ENCODE assay signal across 8 cellular contexts in genomic region chr11:110173775-110174644, GRCh38.
DNase-seq lines count a peak whose midpoint lies in the region; ATAC-seq and TF ChIP-seq lines count a peak whose summit lies in the region.

No MANE protein-coding gene starts in this region.

- no peaks in the 10 kb centered on the region for H3K79me2 ChIP-seq in neural cell (replicated peaks; ENCODE audit: insufficient read depth, low read length)

- no peaks in the 10 kb centered on the region for H3K27me3 ChIP-seq in neural cell (ENCODE audit: insufficient read depth, low read depth, low read length)

- no peaks in the 10 kb centered on the region for H4K20me1 ChIP-seq in neural cell (ENCODE audit: insufficient read depth)

- peaks cover 6% of the 10 kb centered on the region for H3K4me1 Mint-ChIP-seq in activated T-cell treated with anti-CD3 and anti-CD28 coated beads, Interleukin-2, amount 50 U/mL, for 24 hours (ENCODE audit: low read depth)
- peaks cover 8% of the 10 kb centered on the region for H3K4me1 Mint-ChIP-seq in stimulated activated naive CD8-positive, alpha-beta T cell treated with anti-CD3 and anti-CD28 coated beads, Interleukin-15, amount 100 ng/mL, for 72 hours

- TF ChIP-seq CTCF in fibroblast of the aortic adventitia (IDR thresholded peaks at IDR 0.05; ENCODE audit: insufficient read depth, low read length) (peak; percentile 86), neural cell (IDR thresholded peaks at IDR 0.05; ENCODE audit: poor library complexity, severe bottlenecking) (peak; percentile 61)

- H2AFZ ChIP-seq in neural cell (ENCODE audit: low read depth, low read length): no peak overlapping the region

- no peak overlapping the region for H3K27ac Mint-ChIP-seq in activated T-cell treated with anti-CD3 and anti-CD28 coated beads, Interleukin-2, amount 50 U/mL, for 24 hours
- no peak overlapping the region for H3K27ac Mint-ChIP-seq in stimulated activated naive CD8-positive, alpha-beta T cell treated with anti-CD3 and anti-CD28 coated beads, Interleukin-15, amount 100 ng/mL, for 72 hours

- H3K9ac ChIP-seq in neural cell (ENCODE audit: low read length): no peak overlapping the region

- no peaks in the 10 kb centered on the region for H3K36me3 ChIP-seq in neural cell (ENCODE audit: insufficient read depth, low read length)

- no peak overlapping the region for H3K27ac ChIP-seq in neural cell (ENCODE audit: low read length)

- H3K9me3 ChIP-seq in neural cell (ENCODE audit: low read length): no peaks in the 10 kb centered on the region

- POLR2A ChIA-PET in HEK293T (lab: Yijun Ruan, JAX): no interaction called here

- H3F3A ChIP-seq in neural cell (ENCODE audit: insufficient read depth, low read length, poor library complexity, severe bottlenecking): no peaks in the 10 kb centered on the region

- DNase-seq in GM03348 (ENCODE audit: low spot score) (peak; percentile 72), HEK293T (ENCODE audit: extremely low spot score) (peak; percentile 78), NCI-H526 (lab: John Stamatoyannopoulos, UW) (peak; percentile 48 to 84), fibroblast of the aortic adventitia (ENCODE audit: low read depth) (peak; percentile 78)
- peak; percentile 69 for DNase-seq in activated T-cell treated with anti-CD3 and anti-CD28 coated beads, Interleukin-2, amount 50 U/mL, for 24 hours
- peak; percentile 47 to 53 for DNase-seq in stimulated activated naive CD8-positive, alpha-beta T cell treated with anti-CD3 and anti-CD28 coated beads, Interleukin-15, amount 100 ng/mL, for 72 hours

- TF ChIP-seq EP300 in neural cell (conservative IDR thresholded peaks at IDR 0.05; ENCODE audit: poor library complexity, severe bottlenecking): no peak

- no peak overlapping the region for H3K4me2 ChIP-seq in neural cell (ENCODE audit: low read length)

- no peaks in the 10 kb centered on the region for H3K36me3 Mint-ChIP-seq in activated T-cell treated with anti-CD3 and anti-CD28 coated beads, Interleukin-2, amount 50 U/mL, for 24 hours (ENCODE audit: low read depth)

- H3K4me3 ChIP-seq in fibroblast of the aortic adventitia (ENCODE audit: low read depth, low read length) (no peak overlapping the region), neural cell (ENCODE audit: low read length) (no peak overlapping the region)

- peak; percentile 19 for TF ChIP-seq RAD21 in neural cell (conservative IDR thresholded peaks at IDR 0.05)

- H3K27me3 Mint-ChIP-seq in activated T-cell treated with anti-CD3 and anti-CD28 coated beads, Interleukin-2, amount 50 U/mL, for 24 hours: peaks cover 23% of the 10 kb centered on the region
- H3K27me3 Mint-ChIP-seq in stimulated activated naive CD8-positive, alpha-beta T cell treated with anti-CD3 and anti-CD28 coated beads, Interleukin-15, amount 100 ng/mL, for 72 hours: peaks cover 8% of the 10 kb centered on the region

- ATAC-seq in stimulated activated naive CD8-positive, alpha-beta T cell treated with anti-CD3 and anti-CD28 coated beads, Interleukin-15, amount 100 ng/mL, for 72 hours: peak; percentile 71
- ATAC-seq in HG03045 (IDR thresholded peaks at IDR 0.05; ENCODE audit: unreplicated experiment): no peak

- H3K9me2 ChIP-seq in neural cell (ENCODE audit: insufficient read depth, low read length): no peaks in the 10 kb centered on the region

- CTCF ChIA-PET in HEK293T (lab: Yijun Ruan, JAX): interaction anchor here (0.6 kb wide), 2 partner anchors 79 to 245 kb away, joined by 3 to 4 read pairs; no protein-coding TSS in a partner anchor

- peak overlapping the region; percentile 42 for H3K4me3 Mint-ChIP-seq in activated T-cell treated with anti-CD3 and anti-CD28 coated beads, Interleukin-2, amount 50 U/mL, for 24 hours
- H3K4me3 Mint-ChIP-seq in stimulated activated naive CD8-positive, alpha-beta T cell treated with anti-CD3 and anti-CD28 coated beads, Interleukin-15, amount 100 ng/mL, for 72 hours: peak overlapping the region; percentile 52 to 65

- H3K9me3 Mint-ChIP-seq in activated T-cell treated with anti-CD3 and anti-CD28 coated beads, Interleukin-2, amount 50 U/mL, for 24 hours: no peaks in the 10 kb centered on the region
- H3K9me3 Mint-ChIP-seq in stimulated activated naive CD8-positive, alpha-beta T cell treated with anti-CD3 and anti-CD28 coated beads, Interleukin-15, amount 100 ng/mL, for 72 hours: no peaks in the 10 kb centered on the region

TF ChIP-seq in HEK293T, 16 proteins besides CTCF, POLR2A, EP300 and RAD21:
- no peak for TF ChIP-seq L3MBTL2 (conservative IDR thresholded peaks at IDR 0.05)
- no peak for TF ChIP-seq PKNOX1 (IDR thresholded peaks at IDR 0.05)
- TF ChIP-seq CTBP1 (IDR thresholded peaks at IDR 0.05; ENCODE audit: borderline replicate concordance): no peak
- no peak for TF ChIP-seq LEF1 (IDR thresholded peaks at IDR 0.05; ENCODE audit: borderline replicate concordance)
- TF ChIP-seq ZNF384 (IDR thresholded peaks at IDR 0.05): no peak
- no peak for TF ChIP-seq SUZ12 (IDR thresholded peaks at IDR 0.05)
- no peak for TF ChIP-seq ARNT (IDR thresholded peaks at IDR 0.05)
- TF ChIP-seq FOXK2 (IDR thresholded peaks at IDR 0.05): no peak
- TF ChIP-seq SP1 (IDR thresholded peaks at IDR 0.05): no peak
- no peak for TF ChIP-seq NFRKB (IDR thresholded peaks at IDR 0.05)
- no peak for TF ChIP-seq FOXM1 (IDR thresholded peaks at IDR 0.05; ENCODE audit: borderline replicate concordance)
- TF ChIP-seq HDGF (IDR thresholded peaks at IDR 0.05; ENCODE audit: borderline replicate concordance): no peak
- TF ChIP-seq BHLHE40 (IDR thresholded peaks at IDR 0.05; ENCODE audit: borderline replicate concordance): no peak
- TF ChIP-seq FOXA1 (IDR thresholded peaks at IDR 0.05): no peak
- TF ChIP-seq TARDBP (IDR thresholded peaks at IDR 0.05): no peak
- no peak for TF ChIP-seq ELF4 (IDR thresholded peaks at IDR 0.05)

TF ChIP-seq in neural cell, 6 proteins besides CTCF, POLR2A, EP300 and RAD21:
- peak; percentile 28 for TF ChIP-seq SMC3 (conservative IDR thresholded peaks at IDR 0.05; ENCODE audit: poor library complexity)
- no peak for TF ChIP-seq MXI1 (conservative IDR thresholded peaks at IDR 0.05; ENCODE audit: poor library complexity, severe bottlenecking)
